Comparison of ENCODE assay signal across 8 cellular contexts in the genomic region with DNA sequence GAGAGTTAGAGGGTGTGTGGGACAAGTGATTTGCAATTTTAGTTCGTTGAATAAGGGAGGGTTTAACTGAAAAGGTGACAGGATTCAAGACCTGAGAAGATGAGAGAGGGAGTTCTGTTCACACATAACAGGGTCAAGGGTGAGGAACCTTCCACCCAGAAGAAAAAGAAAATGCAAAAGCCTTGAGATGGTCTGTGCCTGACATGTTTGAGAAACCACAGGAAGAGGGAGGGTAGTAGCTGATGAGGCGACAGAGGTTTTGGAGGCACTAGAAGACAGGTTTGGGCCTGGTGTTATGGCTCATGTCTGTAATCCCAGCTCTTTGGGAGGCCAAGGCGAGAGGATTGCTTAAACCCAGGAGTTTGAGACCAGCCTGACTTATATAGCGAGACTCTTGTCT. TPM values are rescaled to one million over a fixed set of nuclear protein-coding genes. Genes with fewer than 3 reads are reported as not detected.
DNase-seq lines count a peak whose midpoint lies in the region; ATAC-seq and TF ChIP-seq lines count a peak whose summit lies in the region.

No MANE protein-coding gene starts in this region.

- in situ Hi-C loops in ACHN (cut with HindIII; ENCODE audit: low pct_ligation_motif_present, low pct_unique_long_range_greater_than_20kb, low sequenced_read_pairs), result no loop called here

- H3K4me1 ChIP-seq in CD4-positive, CD25-positive, alpha-beta regulatory T cell (ENCODE audit: control insufficient read depth, insufficient read depth, low read length, poor library complexity, severe bottlenecking), result peaks cover 29% of the 10 kb centered on the region

- BruUV-seq in MCF 10A (replicated peaks; lab: Mats Ljungman, UMichigan), result no TSS peak

- peaks cover 7% of the 10 kb centered on the region for H3K27me3 Mint-ChIP-seq in CD4-positive, CD25-positive, alpha-beta regulatory T cell
- no peaks in the 10 kb centered on the region for H3K27me3 Mint-ChIP-seq in MCF 10A (ENCODE audit: insufficient read depth, unreplicated experiment)
- H3K27me3 Mint-ChIP-seq in nephron progenitor cell (ENCODE audit: low read depth, poor library complexity), result no peaks in the 10 kb centered on the region

- peak overlapping the region; percentile 62 for H3K4me3 ChIP-seq in CD4-positive, CD25-positive, alpha-beta regulatory T cell (ENCODE audit: low read depth, low read length)
- peak overlapping the region; percentile 67 for H3K4me3 ChIP-seq in MG63

- intact Hi-C loops in MCF 10A (cut with micrococcal nuclease), result loop anchor here (1.0 kb wide), 1 partner anchor 52 kb away; a partner anchor contains a TSS

- no peaks in the 10 kb centered on the region for H3K27me3 ChIP-seq in CD4-positive, CD25-positive, alpha-beta regulatory T cell (ENCODE audit: control insufficient read depth, insufficient read depth, low read length)
- H3K27me3 ChIP-seq in MG63, result no peaks in the 10 kb centered on the region

- no peaks in the 10 kb centered on the region for H3K36me3 ChIP-seq in CD4-positive, CD25-positive, alpha-beta regulatory T cell (ENCODE audit: control insufficient read depth, insufficient read depth, low read length)
- H3K36me3 ChIP-seq in MG63, result no peaks in the 10 kb centered on the region

- CTCF ChIA-PET in MCF 10A (lab: Yijun Ruan, JAX), result no interaction called here
- CTCF ChIA-PET in HEK293T (lab: Yijun Ruan, JAX), result no interaction called here

- peaks cover 18 to 41% (median 30%) of the 10 kb centered on the region in 4 donors for H3K4me1 Mint-ChIP-seq in CD4-positive, CD25-positive, alpha-beta regulatory T cell
- H3K4me1 Mint-ChIP-seq in MCF 10A (ENCODE audit: insufficient read depth, unreplicated experiment) (peaks cover 20% of the 10 kb centered on the region), nephron progenitor cell (peaks cover 38% of the 10 kb centered on the region)

- no peaks in the 10 kb centered on the region for H3K9me3 ChIP-seq in CD4-positive, CD25-positive, alpha-beta regulatory T cell (ENCODE audit: control insufficient read depth in 2 of 2, low read length in 2 of 2)
- no peaks in the 10 kb centered on the region for H3K9me3 ChIP-seq in MG63

- no peak for TF ChIP-seq CTCF in MCF 10A (IDR thresholded peaks at IDR 0.05; ENCODE audit: unreplicated experiment)
- no peak for TF ChIP-seq CTCF in nephron progenitor cell (IDR thresholded peaks at IDR 0.05)

- peak overlapping the region; percentile 77 for H3K27ac ChIP-seq in CD4-positive, CD25-positive, alpha-beta regulatory T cell (ENCODE audit: insufficient read depth, low read length, poor library complexity, severe bottlenecking)

- H3K4me3 Mint-ChIP-seq in CD4-positive, CD25-positive, alpha-beta regulatory T cell, result peak overlapping the region; percentile 95 to 96 (median 96)
- H3K4me3 Mint-ChIP-seq in MCF 10A (ENCODE audit: unreplicated experiment) (peak overlapping the region; percentile 90), nephron progenitor cell (peak overlapping the region; percentile 91)

- DNase-seq in CD4-positive, CD25-positive, alpha-beta regulatory T cell, result peak in 2 of 3 donors; percentile 43 to 85
- DNase-seq in MG63 (no peak), MCF 10A (ENCODE audit: unreplicated experiment) (no peak), nephron progenitor cell (no peak), HEK293T (ENCODE audit: extremely low spot score) (no peak), ACHN (no peak)
- no peak for DNase-seq in stimulated activated CD4-positive, alpha-beta T cell treated with anti-CD3 and anti-CD28 coated beads, Interleukin-15, amount 100 ng/mL, for 24 hours

- POLR2A ChIA-PET in MCF 10A (lab: Yijun Ruan, JAX) (interaction anchor here (0.5 to 4.1 kb wide), 9 partner anchors 10 to 1103 kb away, joined by 3 to 32 read pairs (median 5); a partner anchor contains a TSS), HEK293T (lab: Yijun Ruan, JAX) (interaction anchor here (1.3 to 3.7 kb wide), 3 partner anchors 19 to 235 kb away, joined by 6 to 14 read pairs (median 7); a partner anchor contains a TSS)

- H3K9me3 Mint-ChIP-seq in CD4-positive, CD25-positive, alpha-beta regulatory T cell, result no peaks in the 10 kb centered on the region
- no peaks in the 10 kb centered on the region for H3K9me3 Mint-ChIP-seq in MCF 10A (ENCODE audit: unreplicated experiment)
- no peaks in the 10 kb centered on the region for H3K9me3 Mint-ChIP-seq in nephron progenitor cell

- H3K36me3 Mint-ChIP-seq in CD4-positive, CD25-positive, alpha-beta regulatory T cell, result peaks cover 3% of the 10 kb centered on the region
- no peaks in the 10 kb centered on the region for H3K36me3 Mint-ChIP-seq in MCF 10A (ENCODE audit: insufficient read depth, unreplicated experiment)
- H3K36me3 Mint-ChIP-seq in nephron progenitor cell (ENCODE audit: low read depth), result no peaks in the 10 kb centered on the region

- ATAC-seq in CD4-positive, CD25-positive, alpha-beta regulatory T cell (ENCODE audit: low read depth in 2 of 2), result peak; percentile 12 to 19
- ATAC-seq in GM21367 (IDR thresholded peaks at IDR 0.05; ENCODE audit: unreplicated experiment), result no peak

- peak overlapping the region; percentile 61 to 98 (median 93) for H3K27ac Mint-ChIP-seq in CD4-positive, CD25-positive, alpha-beta regulatory T cell
- peak overlapping the region; percentile 90 for H3K27ac Mint-ChIP-seq in MCF 10A (ENCODE audit: low read depth, unreplicated experiment)
- H3K27ac Mint-ChIP-seq in nephron progenitor cell, result peak overlapping the region; percentile 23

TF ChIP-seq in HEK293T, 16 proteins besides CTCF, POLR2A, EP300 and RAD21:
- TF ChIP-seq ZNF384 (IDR thresholded peaks at IDR 0.05) (no peak), BHLHE40 (IDR thresholded peaks at IDR 0.05; ENCODE audit: borderline replicate concordance) (no peak)

RNA-seq across cellular contexts. Expression of a gene that starts 0.6 kb away (rescaled TPM):
- 8.0 TPM for total RNA-seq in CD4-positive, CD25-positive, alpha-beta regulatory T cell
- polyA plus RNA-seq in CD4-positive, CD25-positive, alpha-beta regulatory T cell, result 10 to 100 TPM; 21.5 to 32.6 (median 25.4) TPM
- total RNA-seq in MG63 (2014; rRNA removed; shearing (Covaris generic); ENCODE audit: low replicate concordance), result 17.2 and 23.4 TPM in 2 replicates
- total RNA-seq in MCF 10A (2022), result 9.2 and 11.5 TPM in 2 replicates

RNA-seq across cellular contexts. Expression of a gene that starts 19.3 kb away (rescaled TPM):
- total RNA-seq in CD4-positive, CD25-positive, alpha-beta regulatory T cell, result 171 TPM
- 100 to 1,000 TPM; 110 to 114 (median 112) TPM for polyA plus RNA-seq in CD4-positive, CD25-positive, alpha-beta regulatory T cell
- 76.4 and 113 TPM in 2 replicates for total RNA-seq in MG63 (2014; rRNA removed; shearing (Covaris generic); ENCODE audit: low replicate concordance)
- total RNA-seq in MCF 10A (2022), result 152 and 167 TPM in 2 replicates

RNA-seq across cellular contexts. Expression of a gene that starts 51.6 kb away (rescaled TPM):
- 29.3 TPM for total RNA-seq in CD4-positive, CD25-positive, alpha-beta regulatory T cell
- polyA plus RNA-seq in CD4-positive, CD25-positive, alpha-beta regulatory T cell, result 10 to 100 TPM; 13.4 to 15.3 (median 14.3) TPM
- 7.8 and 11.0 TPM in 2 replicates for total RNA-seq in MG63 (2014; rRNA removed; shearing (Covaris generic); ENCODE audit: low replicate concordance)
- 51.3 and 61.3 TPM in 2 replicates for total RNA-seq in MCF 10A (2022)

Comparison
In these comparisons a context has a peak if more than half of its experiments do, and no peak if none do; other contexts are left out.
1. DNase-seq: peak in CD4-positive, CD25-positive, alpha-beta regulatory T cell (2 of 3); none in MG63 (single experiment), MCF 10A (single experiment), nephron progenitor cell (single experiment), HEK293T (single experiment), stimulated activated CD4-positive, alpha-beta T cell treated with anti-CD3 and anti-CD28 coated beads, Interleukin-15, amount 100 ng/mL, for 24 hours (single experiment) and ACHN (single experiment).
2. H3K27ac Mint-ChIP-seq: peak in every context shown above with its lines; median percentile 93 in CD4-positive, CD25-positive, alpha-beta regulatory T cell; 90 in MCF 10A; 23 in nephron progenitor cell.
3. Peak in every context shown above with its lines, with median percentiles within 50 percentile points of each other: H3K4me3 Mint-ChIP-seq.